ENCODE assay signal across 27 cellular contexts in genomic region chr7:50481867-50482266, GRCh38. TPM values are rescaled to one million over a fixed set of nuclear protein-coding genes. Genes with fewer than 3 reads are reported as not detected.
DNase-seq lines count a peak whose midpoint lies in the region; ATAC-seq and TF ChIP-seq lines count a peak whose summit lies in the region.
"Had no signal": no experiment of that assay in that cellular context is flagged by ENCODE, and none has a peak within 500 bp of the region (broad histone marks: within the 10 kb centered on the region; RNA-seq: fewer than 3 reads in every experiment).

No MANE protein-coding gene starts in this region.

- no peak overlapping the region for H3K27ac Mint-ChIP-seq in GM23338
- H3K27ac Mint-ChIP-seq: activated CD8-positive, alpha-beta memory T cell treated with anti-CD3 and anti-CD28 coated beads, Interleukin-2, amount 10 ng/mL, durations not matched to agents 7 days and 5 days; CD8-positive, alpha-beta T cell; T-helper 1 cell treated with Interleukin-12 subunit alpha and Interleukin-12 subunit beta and Interleukin-4 antibody, amounts not matched to agents 30 μg/mL and 1 μg/mL, for 36 hours had no signal

- TF ChIP-seq CTCF in DND-41 (IDR thresholded peaks at IDR 0.05; ENCODE audit: borderline replicate concordance, extremely low read depth, low read length, poor library complexity, severe bottlenecking) (peak; percentile 19), GM23338 (conservative IDR thresholded peaks at IDR 0.05; ENCODE audit: low read depth in 2 of 2) (peak; percentile 34 to 39), VCaP (conservative IDR thresholded peaks at IDR 0.05) (0 out of 2 replicates have a peak, but pooled peaks have one; percentile 10)

- no peaks in the 10 kb centered on the region; the same call in 2 of the 3 replicates for H3K36me3 Mint-ChIP-seq in GM23338 (ENCODE audit: low read depth)
- H3K36me3 Mint-ChIP-seq: activated CD8-positive, alpha-beta memory T cell treated with anti-CD3 and anti-CD28 coated beads, Interleukin-2, amount 10 ng/mL, durations not matched to agents 7 days and 5 days; CD8-positive, alpha-beta T cell had no signal

- H4K20me1 ChIP-seq in DND-41 (ENCODE audit: insufficient read depth, low read length) (no peaks in the 10 kb centered on the region), GM23338 (replicated peaks; ENCODE audit: insufficient read depth) (no peaks in the 10 kb centered on the region)

- no peaks in the 10 kb centered on the region for H3K4me1 ChIP-seq in DND-41 (ENCODE audit: insufficient read depth, low read length)
- H3K4me1 ChIP-seq in GM23338 (ENCODE audit: insufficient read depth) = no peaks in the 10 kb centered on the region
- H3K4me1 ChIP-seq: breast epithelium, colonic mucosa, gastrocnemius medialis, left ventricle myocardium inferior, SJSA1, tibial nerve had no signal

- H3K4me3 Mint-ChIP-seq in GM23338 = no peak overlapping the region
- H3K4me3 Mint-ChIP-seq: activated CD8-positive, alpha-beta memory T cell treated with anti-CD3 and anti-CD28 coated beads, Interleukin-2, amount 10 ng/mL, durations not matched to agents 7 days and 5 days; CD8-positive, alpha-beta T cell; T-helper 1 cell treated with Interleukin-12 subunit alpha and Interleukin-12 subunit beta and Interleukin-4 antibody, amounts not matched to agents 30 μg/mL and 1 μg/mL, for 36 hours had no signal

- no peak overlapping the region for H3K9ac ChIP-seq in DND-41 (ENCODE audit: low read depth, low read length)

- H3K4me2 ChIP-seq in DND-41 (ENCODE audit: insufficient read depth, low read length) = no peak overlapping the region
- H3K4me2 ChIP-seq in GM23338 = no peak overlapping the region

- H3K27me3 Mint-ChIP-seq in GM23338 (ENCODE audit: insufficient read depth, low read depth, poor library complexity) = peaks cover 9% of the 10 kb centered on the region

- no peaks in the 10 kb centered on the region for H3K4me1 Mint-ChIP-seq in GM23338
- H3K4me1 Mint-ChIP-seq: activated CD8-positive, alpha-beta memory T cell treated with anti-CD3 and anti-CD28 coated beads, Interleukin-2, amount 10 ng/mL, durations not matched to agents 7 days and 5 days had no signal

- H3K9me3 ChIP-seq in DND-41 (ENCODE audit: insufficient read depth, low read length, severe bottlenecking) = no peaks in the 10 kb centered on the region
- H3K9me3 ChIP-seq: breast epithelium, colonic mucosa, gastrocnemius medialis, left ventricle myocardium inferior, SJSA1, tibial nerve had no signal

- H3K4me3 ChIP-seq in DND-41 (ENCODE audit: low read depth in 1 of 2, low read length in 2 of 2) = no peak overlapping the region
- H3K4me3 ChIP-seq in GM23338 = no peak overlapping the region
- H3K4me3 ChIP-seq: breast epithelium, colonic mucosa, gastrocnemius medialis, left ventricle myocardium inferior, SJSA1, tibial nerve had no signal

- peaks cover 3% of the 10 kb centered on the region; the same call in 1 of the 2 replicates for H3K9me2 ChIP-seq in GM23338 (ENCODE audit: insufficient read depth)

- ATAC-seq in DND-41 (ENCODE audit: insufficient read depth, low read depth) = no peak
- peak; percentile 38; the same call in 1 of the 3 replicates for ATAC-seq in GM23338
- ATAC-seq: activated CD8-positive, alpha-beta memory T cell treated with anti-CD3 and anti-CD28 coated beads, Interleukin-2, amount 10 ng/mL, durations not matched to agents 7 days and 5 days; CD8-positive, alpha-beta T cell; esophagus mucosa; gastrocnemius medialis had no signal

- H3F3A ChIP-seq in GM23338 (replicated peaks; ENCODE audit: low read depth) = no peaks in the 10 kb centered on the region

- H2AFZ ChIP-seq in DND-41 (ENCODE audit: low read depth, low read length) (no peak overlapping the region), GM23338 (no peak overlapping the region)

- H3K36me3 ChIP-seq in DND-41 (ENCODE audit: insufficient read depth, low read length) (no peaks in the 10 kb centered on the region), GM23338 (ENCODE audit: insufficient read depth) (no peaks in the 10 kb centered on the region)
- H3K36me3 ChIP-seq: breast epithelium, colonic mucosa, gastrocnemius medialis, left ventricle myocardium inferior, SJSA1, tibial nerve had no signal

- no peak overlapping the region for H3K27ac ChIP-seq in DND-41 (ENCODE audit: low read length)
- H3K27ac ChIP-seq in GM23338 (ENCODE audit: low read depth) = no peak overlapping the region
- no peak overlapping the region for H3K27ac ChIP-seq in VCaP
- H3K27ac ChIP-seq: breast epithelium, colonic mucosa, gastrocnemius medialis, left ventricle myocardium inferior, SJSA1, tibial nerve had no signal

- in situ Hi-C loops in G401 (cut with HindIII; ENCODE audit: low sequenced_read_pairs) = no loop called here

- no peaks in the 10 kb centered on the region for H3K79me2 ChIP-seq in DND-41 (ENCODE audit: insufficient read depth, low read length)
- H3K79me2 ChIP-seq in GM23338 (replicated peaks; ENCODE audit: insufficient read depth) = no peaks in the 10 kb centered on the region

- DNase-seq in DND-41 (no peak), GM23338 (ENCODE audit: low spot score) (peak; percentile 13), mesenteric fat pad (ENCODE audit: low spot score) (peak; percentile 78), retina (no peak), G401 (ENCODE audit: low spot score) (no peak), NCI-H82 (lab: John Stamatoyannopoulos, UW) (no peak)
- DNase-seq: activated CD4-positive, alpha-beta T cell treated with anti-CD3 and anti-CD28 coated beads, Interleukin-2, amount 50 U/mL, for 1 hour; activated CD8-positive, alpha-beta memory T cell treated with anti-CD3 and anti-CD28 coated beads, Interleukin-2, amount 10 ng/mL, durations not matched to agents 7 days and 5 days; activated naive CD4-positive, alpha-beta T cell treated with anti-CD3 and anti-CD28 coated beads, Interleukin-2, amount 50 U/mL, for 16 hours; amygdala; CD8-positive, alpha-beta T cell; colonic mucosa; DMS153; effector memory CD4-positive, alpha-beta T cell; gastrocnemius medialis; GF-D8; H7; hippocampal formation; left ventricle myocardium inferior; NCI-H2029 treated with DMSO at 0.1 percent for 48 hours; stimulated activated CD8-positive, alpha-beta memory T cell treated with anti-CD3 and anti-CD28 coated beads, Interleukin-4, amount 100 ng/mL, for 48 hours had no signal

- H3K9me3 Mint-ChIP-seq in GM23338 = peaks cover 4% of the 10 kb centered on the region; the same call in 1 of the 3 replicates
- H3K9me3 Mint-ChIP-seq: CD8-positive, alpha-beta T cell; T-helper 1 cell treated with Interleukin-12 subunit alpha and Interleukin-12 subunit beta and Interleukin-4 antibody, amounts not matched to agents 30 μg/mL and 1 μg/mL, for 36 hours had no signal

- H3K27me3 ChIP-seq in DND-41 (ENCODE audit: insufficient read depth, low read length, poor library complexity) (peaks cover 16% of the 10 kb centered on the region), GM23338 (ENCODE audit: insufficient read depth) (no peaks in the 10 kb centered on the region)
- H3K27me3 ChIP-seq: breast epithelium, colonic mucosa, gastrocnemius medialis, SJSA1, tibial nerve had no signal

TF ChIP-seq in GM23338, 12 proteins besides CTCF, POLR2A, EP300 and RAD21 (continues in another document):
- TF ChIP-seq EZH2 (IDR thresholded peaks at IDR 0.05; ENCODE audit: low read depth, unreplicated experiment) (no peak), CREB1 (CRISPR knock-in tag; IDR thresholded peaks at IDR 0.05; ENCODE audit: low read depth) (no peak), REST (IDR thresholded peaks at IDR 0.05; ENCODE audit: unreplicated experiment) (no peak), JUNB (IDR thresholded peaks at IDR 0.05; ENCODE audit: unreplicated experiment) (no peak), ZNF331 (CRISPR knock-in tag; IDR thresholded peaks at IDR 0.05; ENCODE audit: low read depth) (no peak)

RNA-seq across cellular contexts. Expression of gene FIGNL1, which starts 31.7 kb away (rescaled TPM):
- total RNA-seq in GM23338 (2014; rRNA removed; shearing (Covaris generic)) = 15.8 and 24.9 TPM in 2 replicates
- 5.5 and 6.6 TPM in 2 replicates for polyA plus RNA-seq in GM23338 (2016; fragmentation: Nextera tagmentation; extraction: Ambion mirVana)
- total RNA-seq in mesenteric fat pad = 7.2 TPM
- 17.2 and 21.4 TPM in 2 replicates for total RNA-seq in G401 (2014; rRNA removed; shearing (Covaris generic))

Comparison
In these comparisons a context has a peak if more than half of its experiments do, and no peak if none do; other contexts are left out.
1. DNase-seq: peak in GM23338 (single experiment) and mesenteric fat pad (single experiment); none in DND-41 (single experiment), retina (single experiment), G401 (single experiment) and NCI-H82 (single experiment).
2. Peak in every context shown above with its lines, with median percentiles within 50 percentile points of each other: CTCF ChIP-seq.